15 cellular contexts compared by ENCODE assay signal in the genomic region with DNA sequence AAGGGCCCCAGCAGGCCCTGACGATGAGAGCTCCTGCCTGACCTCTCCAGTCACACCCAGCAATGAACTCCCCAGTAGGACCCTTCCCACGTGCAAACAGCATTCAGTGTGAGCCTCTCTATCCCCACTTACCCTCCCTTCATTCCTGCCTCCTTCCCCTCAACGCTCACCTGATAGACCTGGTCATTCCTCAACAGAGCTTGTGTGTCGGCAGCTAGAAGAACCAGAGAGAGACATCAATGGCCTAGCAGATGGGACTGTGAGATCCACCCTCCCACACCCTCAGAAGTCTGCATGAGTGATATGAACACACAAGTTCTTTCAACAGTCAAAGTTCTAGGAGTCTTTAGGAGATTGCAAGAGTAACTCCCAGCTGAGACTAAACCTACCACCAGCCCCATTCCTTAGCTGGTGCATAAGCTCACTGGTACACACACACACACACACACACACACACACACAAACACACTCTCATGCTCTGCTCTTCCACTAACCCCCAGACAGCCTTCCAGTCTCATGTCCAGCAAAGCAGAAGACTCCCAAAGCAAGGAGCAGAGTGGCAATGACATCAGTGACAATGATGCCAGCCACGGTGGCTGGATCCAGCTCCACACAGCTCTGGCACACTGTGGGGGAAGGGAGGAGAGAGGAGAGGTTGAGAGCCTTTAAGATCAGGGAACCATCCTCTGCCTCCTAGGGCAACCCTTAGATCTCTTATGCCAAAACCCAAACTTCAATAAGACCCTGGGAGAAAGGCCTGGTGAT. TPM values are rescaled to one million over a fixed set of nuclear protein-coding genes. Genes with fewer than 3 reads are reported as not detected.
DNase-seq lines count a peak whose midpoint lies in the region; ATAC-seq, FAIRE-seq and TF ChIP-seq lines count a peak whose summit lies in the region.
"Had no signal": no experiment of that assay in that cellular context is flagged by ENCODE, and none has a peak within 500 bp of the region (broad histone marks: within the 10 kb centered on the region; RNA-seq: fewer than 3 reads in every experiment).

No MANE protein-coding gene starts in this region.

- no peak overlapping the region for H4K8ac ChIP-seq in H1 (ENCODE audit: extremely low read depth, insufficient read depth, low read length)

- H3K79me2 ChIP-seq in H1 (ENCODE audit: control insufficient read depth in 1 of 2, insufficient read depth in 2 of 2, low read length in 2 of 2), result no peaks in the 10 kb centered on the region

- CTCF ChIA-PET in activated CD8-positive, alpha-beta memory T cell treated with anti-CD3 and anti-CD28 coated beads, Interleukin-2, amount 10 ng/mL, durations not matched to agents 7 days and 5 days (lab: Charles Lee), result interaction anchor here (0.7 to 1.8 kb wide), 6 partner anchors 8 to 141 kb away, joined by 3 to 10 read pairs (median 4); a partner anchor contains a TSS
- CTCF ChIA-PET in H1 (lab: Charles Lee; ENCODE audit: partially characterized antibody), result interaction anchor here (0.7 to 4.9 kb wide), 5 partner anchors 8 to 145 kb away, joined by 3 to 24 read pairs (median 3); no protein-coding TSS in a partner anchor

- no peak overlapping the region for H3K14ac ChIP-seq in H1 (ENCODE audit: insufficient read length)

- H3K4me2 ChIP-seq in H1 (ENCODE audit: insufficient read depth in 1 of 2, low read depth in 2 of 2, low read length in 2 of 2), result no peak overlapping the region

- peak; percentile 8 for ATAC-seq in activated CD8-positive, alpha-beta memory T cell treated with anti-CD3 and anti-CD28 coated beads, Interleukin-2, amount 10 ng/mL, durations not matched to agents 7 days and 5 days

- H3K9ac ChIP-seq in H1 (replicated peaks in 1 of 4; ENCODE audit: extremely low read depth in 1 of 4, low read depth in 3 of 4, low read length in 3 of 4), result no peak overlapping the region

- H2AFZ ChIP-seq in H1 (ENCODE audit: low read length), result no peak overlapping the region

- H3K79me1 ChIP-seq in H1 (ENCODE audit: low read depth, low read length), result no peaks in the 10 kb centered on the region; the same call in 1 of the 2 replicates

- peak overlapping the region; percentile 97 for H3K27ac Mint-ChIP-seq in activated CD8-positive, alpha-beta memory T cell treated with anti-CD3 and anti-CD28 coated beads, Interleukin-2, amount 10 ng/mL, durations not matched to agents 7 days and 5 days
- peak overlapping the region; percentile 97 for H3K27ac Mint-ChIP-seq in activated T-cell treated with anti-CD3 and anti-CD28 coated beads, Interleukin-2, amount 50 U/mL, for 24 hours

- no peak overlapping the region for H3K56ac ChIP-seq in H1 (replicated peaks; ENCODE audit: insufficient read length, low read depth, low read length)

- no peak overlapping the region for H4K5ac ChIP-seq in H1 (ENCODE audit: insufficient read length, low read depth, low read length)

- H4K20me1 ChIP-seq in H1 (replicated peaks in 1 of 2; ENCODE audit: control insufficient read depth in 1 of 2, insufficient read depth in 2 of 2, low read length in 2 of 2), result no peaks in the 10 kb centered on the region

- no peak overlapping the region for H2BK20ac ChIP-seq in H1 (ENCODE audit: low read length)

- 0 out of 4 replicates have a peak, but pooled peaks cover 0 to 2% of the 10 kb centered on the region in 2 experiments for H3K9me3 ChIP-seq in H1 (ENCODE audit: insufficient read depth in 2 of 2, low read depth in 1 of 2, low read length in 1 of 2)
- H3K9me3 ChIP-seq in transverse colon, result no peaks in the 10 kb centered on the region
- H3K9me3 ChIP-seq: prostate gland had no signal

- WGBS in H1 (ENCODE audit: extremely low coverage in 1 of 2, insufficient coverage in 1 of 2, insufficient read length in 1 of 2, insufficient replicate concordance in 2 of 2, low coverage in 1 of 2, low lambda C conversion rate in 2 of 2, missing lambda C conversion rate in 1 of 2), 2 experiments, result 91% methylated on average over 5 of the region's 5 CpGs; no CpG with 5 or more reads in 1 of the 2 experiments
- WGBS in transverse colon (ENCODE audit: low coverage in 1 of 2), 2 donors, result 80% methylated on average over 5 of the region's 5 CpGs; no CpG with 5 or more reads in 1 of the 2 donors

- TF ChIP-seq POLR2A in H1 (IDR thresholded peaks at IDR 0.05; ENCODE audit: control extremely low read depth in 1 of 2, low read depth in 2 of 2, low read length in 2 of 2), result no peak
- TF ChIP-seq POLR2A in transverse colon (IDR thresholded peaks at IDR 0.05), result no peak

- H2AK5ac ChIP-seq in H1 (ENCODE audit: low read depth, low read length), result peak overlapping the region; percentile 16; the same call in 1 of the 2 replicates

- no peak overlapping the region for H2BK12ac ChIP-seq in H1 (ENCODE audit: low read depth, low read length)

- no peak overlapping the region for H2BK120ac ChIP-seq in H1 (replicated peaks; ENCODE audit: low read depth, low read length)

- POLR2A ChIA-PET in H1 (lab: Charles Lee; ENCODE audit: partially characterized antibody), result interaction anchor here (0.5 to 2.0 kb wide), 2 partner anchors 9 to 49 kb away, joined by 4 to 6 read pairs; no protein-coding TSS in a partner anchor

- no peaks in the 10 kb centered on the region for H3K27me3 Mint-ChIP-seq in activated CD8-positive, alpha-beta memory T cell treated with anti-CD3 and anti-CD28 coated beads, Interleukin-2, amount 10 ng/mL, durations not matched to agents 7 days and 5 days
- H3K27me3 Mint-ChIP-seq in activated T-cell treated with anti-CD3 and anti-CD28 coated beads, Interleukin-2, amount 50 U/mL, for 24 hours, result no peaks in the 10 kb centered on the region

- H3K36me3 ChIP-seq in H1 (ENCODE audit: control insufficient read depth in 2 of 4, insufficient read depth in 4 of 4, low read length in 3 of 4) (no peaks in the 10 kb centered on the region), transverse colon (no peaks in the 10 kb centered on the region)
- H3K36me3 ChIP-seq: prostate gland had no signal

- TF ChIP-seq EP300 in H1 (IDR thresholded peaks at IDR 0.05; ENCODE audit: borderline replicate concordance in 1 of 2, low read depth in 2 of 2, low read length in 2 of 2) (no peak), transverse colon (IDR thresholded peaks at IDR 0.05; ENCODE audit: low read depth) (no peak)

- H3K23ac ChIP-seq in H1 (ENCODE audit: insufficient read length), result no peak overlapping the region

- H3K36me3 Mint-ChIP-seq in activated CD8-positive, alpha-beta memory T cell treated with anti-CD3 and anti-CD28 coated beads, Interleukin-2, amount 10 ng/mL, durations not matched to agents 7 days and 5 days, result peaks cover 40% of the 10 kb centered on the region
- peaks cover 65% of the 10 kb centered on the region for H3K36me3 Mint-ChIP-seq in activated T-cell treated with anti-CD3 and anti-CD28 coated beads, Interleukin-2, amount 50 U/mL, for 24 hours (ENCODE audit: low read depth)

- TF ChIP-seq CTCF in H1 (IDR thresholded peaks at IDR 0.05; ENCODE audit: control extremely low read depth in 1 of 3, insufficient read depth in 1 of 3, low read depth in 1 of 3, low read length in 3 of 3), result no peak
- no peak for TF ChIP-seq CTCF in transverse colon (IDR thresholded peaks at IDR 0.05)

- H3K4ac ChIP-seq in H1 (replicated peaks; ENCODE audit: insufficient read length, low read depth, low read length), result no peak overlapping the region

- H3K18ac ChIP-seq in H1 (ENCODE audit: extremely low read depth, low read length), result no peak overlapping the region

- in situ Hi-C loops in transverse colon (cut with MboI; ENCODE audit: low pct_ligation_motif_present in 1 of 4, low pct_unique_long_range_greater_than_20kb in 1 of 4, low sequenced_read_pairs in 3 of 4), result loop anchor here in 1 of 4 donors (10.0 kb wide), 1 partner anchor 45 kb away; no protein-coding TSS in a partner anchor

- no peak overlapping the region for H4K91ac ChIP-seq in H1 (replicated peaks; ENCODE audit: insufficient read length, low read length)

- no peaks in the 10 kb centered on the region; a peak in 1 of 7 replicates for H3K27me3 ChIP-seq in H1 (replicated peaks in 1 of 4; ENCODE audit: control insufficient read depth in 3 of 4, extremely low read depth in 1 of 4, insufficient read depth in 3 of 4, low read length in 3 of 4)
- peaks cover 4% of the 10 kb centered on the region for H3K27me3 ChIP-seq in transverse colon

- H3K4me3 ChIP-seq in H1 (ENCODE audit: extremely low read depth in 1 of 4, insufficient read depth in 2 of 4, low read depth in 3 of 4, low read length in 4 of 4) (no peak overlapping the region), transverse colon (peak overlapping the region in 1 of 4 donors; percentile 2)
- H3K4me3 ChIP-seq: prostate gland had no signal

- no peak overlapping the region for H2BK5ac ChIP-seq in H1 (ENCODE audit: low read depth, low read length)

- no peaks in the 10 kb centered on the region for H3K23me2 ChIP-seq in H1 (ENCODE audit: low read depth, low read length)

- H3K27ac ChIP-seq in H1 (ENCODE audit: low read depth, low read length) (no peak overlapping the region), transverse colon (peak overlapping the region; percentile 1 to 45 (median 36))
- H3K27ac ChIP-seq: prostate gland had no signal

- H3K4me3 Mint-ChIP-seq in activated CD8-positive, alpha-beta memory T cell treated with anti-CD3 and anti-CD28 coated beads, Interleukin-2, amount 10 ng/mL, durations not matched to agents 7 days and 5 days, result peak overlapping the region; percentile 87
- H3K4me3 Mint-ChIP-seq in activated T-cell treated with anti-CD3 and anti-CD28 coated beads, Interleukin-2, amount 50 U/mL, for 24 hours, result peak overlapping the region; percentile 97

- H3K9me3 Mint-ChIP-seq in activated CD8-positive, alpha-beta memory T cell treated with anti-CD3 and anti-CD28 coated beads, Interleukin-2, amount 10 ng/mL, durations not matched to agents 7 days and 5 days (ENCODE audit: low read depth), result no peaks in the 10 kb centered on the region
- no peaks in the 10 kb centered on the region for H3K9me3 Mint-ChIP-seq in activated T-cell treated with anti-CD3 and anti-CD28 coated beads, Interleukin-2, amount 50 U/mL, for 24 hours

- H3K4me1 ChIP-seq in H1 (replicated peaks in 1 of 4; ENCODE audit: control insufficient read depth in 3 of 4, insufficient read depth in 4 of 4, low read length in 3 of 4) (no peaks in the 10 kb centered on the region), transverse colon (no peaks in the 10 kb centered on the region)
- H3K4me1 ChIP-seq: prostate gland had no signal

- H2BK15ac ChIP-seq in H1 (ENCODE audit: low read length), result no peak overlapping the region

- FAIRE-seq in H1 (lab: Jason Lieb, UNC), result no peak
- FAIRE-seq: colon, HTR-8/SVneo had no signal

- no peak for TF ChIP-seq RAD21 in H1 (IDR thresholded peaks at IDR 0.05 in 1 of 2, conservative IDR thresholded peaks at IDR 0.05 in 1 of 2; ENCODE audit: low read depth in 2 of 2, low read length in 2 of 2)

- DNase-seq in activated CD8-positive, alpha-beta memory T cell treated with anti-CD3 and anti-CD28 coated beads, Interleukin-2, amount 10 ng/mL, durations not matched to agents 7 days and 5 days, result peak; percentile 59
- DNase-seq in activated CD8-positive, alpha-beta memory T cell treated with anti-CD3 and anti-CD28 coated beads, Interleukin-2, amount 50 U/mL, for 48 hours, result no peak
- DNase-seq in activated T-cell treated with anti-CD3 and anti-CD28 coated beads, Interleukin-2, amount 50 U/mL, for 24 hours, result peak; percentile 62
- no peak for DNase-seq in H1 (ENCODE audit: low read depth in 1 of 2, low spot score in 2 of 2)
- DNase-seq in transverse colon, result no peak
- DNase-seq in NCI-H2107 (lab: John Stamatoyannopoulos, UW), result no peak
- DNase-seq in activated effector memory CD4-positive, alpha-beta T cell treated with anti-CD3 and anti-CD28 coated beads, Interleukin-2, amount 50 U/mL, for 16 hours, result no peak
- DNase-seq in stimulated activated CD4-positive, alpha-beta T cell treated with anti-CD3 and anti-CD28 coated beads, Interleukin-4, amount 100 ng/mL, for 4 hours, result no peak
- DNase-seq: amygdala, SHP77, T1000 had no signal

- peaks cover 61% of the 10 kb centered on the region for H3K4me1 Mint-ChIP-seq in activated CD8-positive, alpha-beta memory T cell treated with anti-CD3 and anti-CD28 coated beads, Interleukin-2, amount 10 ng/mL, durations not matched to agents 7 days and 5 days
- peaks cover 65% of the 10 kb centered on the region for H3K4me1 Mint-ChIP-seq in activated T-cell treated with anti-CD3 and anti-CD28 coated beads, Interleukin-2, amount 50 U/mL, for 24 hours (ENCODE audit: low read depth)

- intact Hi-C loops in transverse colon (cut with DNase I; ENCODE audit: low total_unique reads), result no loop called here

RNA-seq across cellular contexts. Expression of a gene that starts 3.0 kb away (rescaled TPM):
- total RNA-seq in activated CD8-positive, alpha-beta memory T cell treated with anti-CD3 and anti-CD28 coated beads, Interleukin-2, amount 10 ng/mL, durations not matched to agents 7 days and 5 days, result 100 to 1,000 TPM; 428 to 526 TPM
- total RNA-seq in H1 (2021; fragmentation: NEBNext Ultra II Directional; extraction: Animal tissue kit (Norgen Biotek cat#: 25700)), result not detected in 2 replicates
- polyA plus RNA-seq in H1 (2011; rRNA removed), result not detected in 2 replicates
- polyA plus RNA-seq in H1 (2011; cell fraction: cytosol; rRNA removed), result not detected
- polyA plus RNA-seq in H1 (2011; cell fraction: nucleus; rRNA removed), result not detected
- polyA plus RNA-seq in H1 (2012, experiment 1 of 2), result not detected in 4 replicates
- not detected for polyA plus RNA-seq in H1 (2012, experiment 2 of 2)
- not detected for polyA plus RNA-seq in H1 (2013, experiment 1 of 2)
- 0.13 TPM for polyA plus RNA-seq in H1 (2013, experiment 2 of 2)
- polyA minus RNA-seq in H1 (2011; rRNA and poly(A)+ RNA removed), result not detected in 2 replicates
- not detected for polyA minus RNA-seq in H1 (2011; cell fraction: cytosol; rRNA and poly(A)+ RNA removed)
- not detected for polyA minus RNA-seq in H1 (2011; cell fraction: nucleus; rRNA and poly(A)+ RNA removed)
- 10 to 100 TPM in 2 of 4 donors, 1 to 10 TPM in 1, not detected in 1; 3.5 to 19.2 (median 15.3) TPM for total RNA-seq in transverse colon
- total RNA-seq: A673 had no signal

RNA-seq across cellular contexts. Expression of a gene that starts 4.7 kb away (rescaled TPM):
- 100 to 1,000 TPM; 192 to 218 TPM for total RNA-seq in activated CD8-positive, alpha-beta memory T cell treated with anti-CD3 and anti-CD28 coated beads, Interleukin-2, amount 10 ng/mL, durations not matched to agents 7 days and 5 days
- total RNA-seq in H1 (2021; fragmentation: NEBNext Ultra II Directional; extraction: Animal tissue kit (Norgen Biotek cat#: 25700)), result not detected in 2 replicates
- polyA plus RNA-seq in H1 (2011; rRNA removed), result 0.02 TPM in 1 of 2 replicates, not detected in the other
- not detected for polyA plus RNA-seq in H1 (2011; cell fraction: cytosol; rRNA removed)
- polyA plus RNA-seq in H1 (2011; cell fraction: nucleus; rRNA removed), result not detected
- not detected in 4 replicates for polyA plus RNA-seq in H1 (2012, experiment 1 of 2)
- polyA plus RNA-seq in H1 (2012, experiment 2 of 2), result not detected
- polyA plus RNA-seq in H1 (2013, experiment 1 of 2), result not detected
- polyA plus RNA-seq in H1 (2013, experiment 2 of 2), result 0.02 TPM
- not detected in 2 replicates for polyA minus RNA-seq in H1 (2011; rRNA and poly(A)+ RNA removed)
- not detected for polyA minus RNA-seq in H1 (2011; cell fraction: cytosol; rRNA and poly(A)+ RNA removed)
- polyA minus RNA-seq in H1 (2011; cell fraction: nucleus; rRNA and poly(A)+ RNA removed), result not detected
- total RNA-seq in transverse colon, result 1 to 10 TPM in 3 of 4 donors, not detected in 1; 2.2 to 5.4 (median 2.2) TPM
- total RNA-seq: A673 had no signal

RNA-seq across cellular contexts. Expression of a gene that starts 19.9 kb away (rescaled TPM):
- total RNA-seq in activated CD8-positive, alpha-beta memory T cell treated with anti-CD3 and anti-CD28 coated beads, Interleukin-2, amount 10 ng/mL, durations not matched to agents 7 days and 5 days, result 10 to 100 TPM; 43.4 to 47.8 TPM
- 33.5 and 34.5 TPM in 2 replicates for total RNA-seq in H1 (2021; fragmentation: NEBNext Ultra II Directional; extraction: Animal tissue kit (Norgen Biotek cat#: 25700))
- polyA plus RNA-seq in H1 (2011; rRNA removed), result 7.9 and 11.3 TPM in 2 replicates
- polyA plus RNA-seq in H1 (2011; cell fraction: cytosol; rRNA removed), result 10.3 TPM
- 10.7 TPM for polyA plus RNA-seq in H1 (2011; cell fraction: nucleus; rRNA removed)
- 11.3 to 19.5 TPM (median 14.7 TPM) in 4 replicates for polyA plus RNA-seq in H1 (2012, experiment 1 of 2)
- 0.96 TPM for polyA plus RNA-seq in H1 (2012, experiment 2 of 2)
- 35.1 TPM for polyA plus RNA-seq in H1 (2013, experiment 1 of 2)
- 38.6 TPM for polyA plus RNA-seq in H1 (2013, experiment 2 of 2)
- 27.5 and 40.2 TPM in 2 replicates for polyA minus RNA-seq in H1 (2011; rRNA and poly(A)+ RNA removed)
- polyA minus RNA-seq in H1 (2011; cell fraction: cytosol; rRNA and poly(A)+ RNA removed), result 21.4 TPM
- 16.7 TPM for polyA minus RNA-seq in H1 (2011; cell fraction: nucleus; rRNA and poly(A)+ RNA removed)
- total RNA-seq in transverse colon, result 10 to 100 TPM; 42.3 to 54.3 (median 49.2) TPM

RNA-seq across cellular contexts. Expression of a gene that starts 34.9 kb away (rescaled TPM):
- total RNA-seq in activated CD8-positive, alpha-beta memory T cell treated with anti-CD3 and anti-CD28 coated beads, Interleukin-2, amount 10 ng/mL, durations not matched to agents 7 days and 5 days, result 100 to 1,000 TPM; 526 to 535 TPM
- not detected in 2 replicates for total RNA-seq in H1 (2021; fragmentation: NEBNext Ultra II Directional; extraction: Animal tissue kit (Norgen Biotek cat#: 25700))
- polyA plus RNA-seq in H1 (2011; rRNA removed), result 0.05 TPM in 1 of 2 replicates, not detected in the other
- not detected for polyA plus RNA-seq in H1 (2011; cell fraction: cytosol; rRNA removed)
- 0.10 TPM for polyA plus RNA-seq in H1 (2011; cell fraction: nucleus; rRNA removed)
- polyA plus RNA-seq in H1 (2012, experiment 1 of 2), result not detected in 4 replicates
- polyA plus RNA-seq in H1 (2012, experiment 2 of 2), result not detected
- not detected for polyA plus RNA-seq in H1 (2013, experiment 1 of 2)
- polyA plus RNA-seq in H1 (2013, experiment 2 of 2), result 0.13 TPM
- polyA minus RNA-seq in H1 (2011; rRNA and poly(A)+ RNA removed), result not detected in 2 replicates
- polyA minus RNA-seq in H1 (2011; cell fraction: cytosol; rRNA and poly(A)+ RNA removed), result not detected
- not detected for polyA minus RNA-seq in H1 (2011; cell fraction: nucleus; rRNA and poly(A)+ RNA removed)
- 1 to 10 TPM in 3 of 4 donors, under 1 TPM in 1; 0.80 to 7.1 (median 5.3) TPM for total RNA-seq in transverse colon
- total RNA-seq: A673 had no signal

Comparison
In these comparisons a context has a peak if more than half of its experiments do, and no peak if none do; other contexts are left out.
1. DNase-seq: peak in activated CD8-positive, alpha-beta memory T cell treated with anti-CD3 and anti-CD28 coated beads, Interleukin-2, amount 10 ng/mL, durations not matched to agents 7 days and 5 days (single experiment) and activated T-cell treated with anti-CD3 and anti-CD28 coated beads, Interleukin-2, amount 50 U/mL, for 24 hours (single experiment); none in activated CD8-positive, alpha-beta memory T cell treated with anti-CD3 and anti-CD28 coated beads, Interleukin-2, amount 50 U/mL, for 48 hours (single experiment), H1 (0 of 2), transverse colon (single experiment), NCI-H2107 (single experiment), activated effector memory CD4-positive, alpha-beta T cell treated with anti-CD3 and anti-CD28 coated beads, Interleukin-2, amount 50 U/mL, for 16 hours (single experiment) and stimulated activated CD4-positive, alpha-beta T cell treated with anti-CD3 and anti-CD28 coated beads, Interleukin-4, amount 100 ng/mL, for 4 hours (0 of 2).
2. RNA of a gene that starts 3.0 kb away (total RNA-seq): 428 to 526 TPM in activated CD8-positive, alpha-beta memory T cell treated with anti-CD3 and anti-CD28 coated beads, Interleukin-2, amount 10 ng/mL, durations not matched to agents 7 days and 5 days; 3.5 to 19.2 TPM in transverse colon and not detected in H1; every median in the first group is over 10 times any median in the second.
3. RNA of a gene that starts 4.7 kb away (total RNA-seq): 192 to 218 TPM in activated CD8-positive, alpha-beta memory T cell treated with anti-CD3 and anti-CD28 coated beads, Interleukin-2, amount 10 ng/mL, durations not matched to agents 7 days and 5 days; 2.2 to 5.4 TPM in transverse colon and not detected in H1; every median in the first group is over 10 times any median in the second.